1 cellular context compared by ENCODE assay signal in the genomic region with DNA sequence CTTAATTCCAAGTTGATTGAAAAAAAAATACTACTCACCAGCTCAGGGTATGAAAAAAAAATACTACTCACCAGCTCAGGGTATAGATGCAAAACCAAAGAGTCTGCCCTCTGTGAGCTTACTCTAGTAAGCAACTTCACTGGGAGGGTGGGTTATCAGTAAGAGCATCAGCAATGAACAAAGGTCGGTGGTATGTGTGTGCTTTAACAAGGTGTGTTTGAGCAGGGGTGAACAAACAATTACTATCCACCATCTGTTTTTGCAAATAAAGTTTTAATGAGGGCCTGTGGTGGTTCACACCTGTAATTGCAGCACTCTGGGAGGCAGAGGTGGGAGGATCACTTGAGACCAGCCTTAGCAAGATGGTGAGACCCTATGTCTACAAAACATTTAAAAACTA.
TF ChIP-seq lines count a peak whose summit lies in the region.

No MANE protein-coding gene starts in this region.

TF ChIP-seq in HepG2, 621 proteins besides CTCF, POLR2A, EP300 and RAD21 (continued from another document and continues in another):
- TF ChIP-seq, protein P1, sequence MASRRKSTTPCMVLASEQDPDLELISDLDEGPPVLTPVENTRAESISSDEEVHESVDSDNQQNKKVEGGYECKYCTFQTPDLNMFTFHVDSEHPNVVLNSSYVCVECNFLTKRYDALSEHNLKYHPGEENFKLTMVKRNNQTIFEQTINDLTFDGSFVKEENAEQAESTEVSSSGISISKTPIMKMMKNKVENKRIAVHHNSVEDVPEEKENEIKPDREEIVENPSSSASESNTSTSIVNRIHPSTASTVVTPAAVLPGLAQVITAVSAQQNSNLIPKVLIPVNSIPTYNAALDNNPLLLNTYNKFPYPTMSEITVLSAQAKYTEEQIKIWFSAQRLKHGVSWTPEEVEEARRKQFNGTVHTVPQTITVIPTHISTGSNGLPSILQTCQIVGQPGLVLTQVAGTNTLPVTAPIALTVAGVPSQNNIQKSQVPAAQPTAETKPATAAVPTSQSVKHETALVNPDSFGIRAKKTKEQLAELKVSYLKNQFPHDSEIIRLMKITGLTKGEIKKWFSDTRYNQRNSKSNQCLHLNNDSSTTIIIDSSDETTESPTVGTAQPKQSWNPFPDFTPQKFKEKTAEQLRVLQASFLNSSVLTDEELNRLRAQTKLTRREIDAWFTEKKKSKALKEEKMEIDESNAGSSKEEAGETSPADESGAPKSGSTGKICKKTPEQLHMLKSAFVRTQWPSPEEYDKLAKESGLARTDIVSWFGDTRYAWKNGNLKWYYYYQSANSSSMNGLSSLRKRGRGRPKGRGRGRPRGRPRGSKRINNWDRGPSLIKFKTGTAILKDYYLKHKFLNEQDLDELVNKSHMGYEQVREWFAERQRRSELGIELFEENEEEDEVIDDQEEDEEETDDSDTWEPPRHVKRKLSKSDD (CRISPR knock-in tag; IDR thresholded peaks at IDR 0.05; ENCODE audit: low read depth): no peak
- TF ChIP-seq NFE2 (CRISPR knock-in tag; IDR thresholded peaks at IDR 0.05) (no peak), TEAD3 (CRISPR knock-in tag; optimal IDR thresholded peaks at IDR 0.05; ENCODE audit: borderline replicate concordance) (peak; percentile 66), ZNF414 (CRISPR knock-in tag; IDR thresholded peaks at IDR 0.05) (no peak), BCL6 (CRISPR knock-in tag; IDR thresholded peaks at IDR 0.05) (0 out of 2 replicates have a peak, but pooled peaks have one; percentile 18), ZMAT3 (CRISPR knock-in tag; conservative IDR thresholded peaks at IDR 0.05) (no peak), THAP11 (CRISPR knock-in tag; IDR thresholded peaks at IDR 0.05) (no peak), ATF1 (CRISPR knock-in tag; IDR thresholded peaks at IDR 0.05) (no peak), ZEB1 (IDR thresholded peaks at IDR 0.05; ENCODE audit: insufficient replicate concordance, low read depth) (no peak), SP140L (CRISPR knock-in tag; IDR thresholded peaks at IDR 0.05; ENCODE audit: borderline replicate concordance) (no peak), FOXK1 (CRISPR knock-in tag; IDR thresholded peaks at IDR 0.05; ENCODE audit: borderline replicate concordance, low read depth) (no peak), ZNF878 (CRISPR knock-in tag; IDR thresholded peaks at IDR 0.05) (no peak), ZNF224 (CRISPR knock-in tag; IDR thresholded peaks at IDR 0.05) (no peak), NCOR1 (IDR thresholded peaks at IDR 0.05; ENCODE audit: borderline replicate concordance, low read length) (peak; percentile 68), RFX1 (IDR thresholded peaks at IDR 0.05) (no peak), ZFP91 (CRISPR knock-in tag; IDR thresholded peaks at IDR 0.05; ENCODE audit: borderline replicate concordance) (no peak), TBX2 (CRISPR knock-in tag; IDR thresholded peaks at IDR 0.05; ENCODE audit: borderline replicate concordance) (peak; percentile 94), LCORL (IDR thresholded peaks at IDR 0.05) (no peak), LCORL (CRISPR knock-in tag; IDR thresholded peaks at IDR 0.05) (no peak), ZNF292 (CRISPR knock-in tag; IDR thresholded peaks at IDR 0.05; ENCODE audit: borderline replicate concordance, low read depth) (no peak), TARDBP (CRISPR knock-in tag; IDR thresholded peaks at IDR 0.05) (peak; percentile 52; the same call in 1 of the 2 replicates), ZC3H13 (CRISPR knock-in tag; IDR thresholded peaks at IDR 0.05) (0 out of 2 replicates have a peak, but pooled peaks have one; percentile 32), ZNF510 (CRISPR knock-in tag; IDR thresholded peaks at IDR 0.05; ENCODE audit: low read depth) (0 out of 2 replicates have a peak, but pooled peaks have one; percentile 35), HMG20A (CRISPR knock-in tag; IDR thresholded peaks at IDR 0.05; ENCODE audit: borderline replicate concordance) (peak; percentile 11; the same call in 1 of the 2 replicates), PRMT3 (CRISPR knock-in tag; IDR thresholded peaks at IDR 0.05; ENCODE audit: borderline replicate concordance, low read depth) (no peak), SP4 (CRISPR knock-in tag; IDR thresholded peaks at IDR 0.05) (no peak), ZNF264 (CRISPR knock-in tag; IDR thresholded peaks at IDR 0.05) (0 out of 2 replicates have a peak, but pooled peaks have one; percentile 68), STAT6 (CRISPR knock-in tag; IDR thresholded peaks at IDR 0.05; ENCODE audit: borderline replicate concordance) (no peak), CHCHD3 (CRISPR knock-in tag; IDR thresholded peaks at IDR 0.05) (no peak), MTF2 (CRISPR knock-in tag; IDR thresholded peaks at IDR 0.05; ENCODE audit: borderline replicate concordance) (no peak), IRF2 (CRISPR knock-in tag; IDR thresholded peaks at IDR 0.05) (0 out of 2 replicates have a peak, but pooled peaks have one; percentile 41)
- TF ChIP-seq, protein P2, sequence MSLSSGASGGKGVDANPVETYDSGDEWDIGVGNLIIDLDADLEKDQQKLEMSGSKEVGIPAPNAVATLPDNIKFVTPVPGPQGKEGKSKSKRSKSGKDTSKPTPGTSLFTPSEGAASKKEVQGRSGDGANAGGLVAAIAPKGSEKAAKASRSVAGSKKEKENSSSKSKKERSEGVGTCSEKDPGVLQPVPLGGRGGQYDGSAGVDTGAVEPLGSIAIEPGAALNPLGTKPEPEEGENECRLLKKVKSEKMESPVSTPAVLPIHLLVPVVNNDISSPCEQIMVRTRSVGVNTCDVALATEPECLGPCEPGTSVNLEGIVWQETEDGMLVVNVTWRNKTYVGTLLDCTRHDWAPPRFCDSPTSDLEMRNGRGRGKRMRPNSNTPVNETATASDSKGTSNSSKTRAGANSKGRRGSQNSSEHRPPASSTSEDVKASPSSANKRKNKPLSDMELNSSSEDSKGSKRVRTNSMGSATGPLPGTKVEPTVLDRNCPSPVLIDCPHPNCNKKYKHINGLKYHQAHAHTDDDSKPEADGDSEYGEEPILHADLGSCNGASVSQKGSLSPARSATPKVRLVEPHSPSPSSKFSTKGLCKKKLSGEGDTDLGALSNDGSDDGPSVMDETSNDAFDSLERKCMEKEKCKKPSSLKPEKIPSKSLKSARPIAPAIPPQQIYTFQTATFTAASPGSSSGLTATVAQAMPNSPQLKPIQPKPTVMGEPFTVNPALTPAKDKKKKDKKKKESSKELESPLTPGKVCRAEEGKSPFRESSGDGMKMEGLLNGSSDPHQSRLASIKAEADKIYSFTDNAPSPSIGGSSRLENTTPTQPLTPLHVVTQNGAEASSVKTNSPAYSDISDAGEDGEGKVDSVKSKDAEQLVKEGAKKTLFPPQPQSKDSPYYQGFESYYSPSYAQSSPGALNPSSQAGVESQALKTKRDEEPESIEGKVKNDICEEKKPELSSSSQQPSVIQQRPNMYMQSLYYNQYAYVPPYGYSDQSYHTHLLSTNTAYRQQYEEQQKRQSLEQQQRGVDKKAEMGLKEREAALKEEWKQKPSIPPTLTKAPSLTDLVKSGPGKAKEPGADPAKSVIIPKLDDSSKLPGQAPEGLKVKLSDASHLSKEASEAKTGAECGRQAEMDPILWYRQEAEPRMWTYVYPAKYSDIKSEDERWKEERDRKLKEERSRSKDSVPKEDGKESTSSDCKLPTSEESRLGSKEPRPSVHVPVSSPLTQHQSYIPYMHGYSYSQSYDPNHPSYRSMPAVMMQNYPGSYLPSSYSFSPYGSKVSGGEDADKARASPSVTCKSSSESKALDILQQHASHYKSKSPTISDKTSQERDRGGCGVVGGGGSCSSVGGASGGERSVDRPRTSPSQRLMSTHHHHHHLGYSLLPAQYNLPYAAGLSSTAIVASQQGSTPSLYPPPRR (CRISPR knock-in tag; IDR thresholded peaks at IDR 0.05; ENCODE audit: borderline replicate concordance): peak; percentile 67; the same call in 1 of the 2 replicates
- TF ChIP-seq, protein P3, sequence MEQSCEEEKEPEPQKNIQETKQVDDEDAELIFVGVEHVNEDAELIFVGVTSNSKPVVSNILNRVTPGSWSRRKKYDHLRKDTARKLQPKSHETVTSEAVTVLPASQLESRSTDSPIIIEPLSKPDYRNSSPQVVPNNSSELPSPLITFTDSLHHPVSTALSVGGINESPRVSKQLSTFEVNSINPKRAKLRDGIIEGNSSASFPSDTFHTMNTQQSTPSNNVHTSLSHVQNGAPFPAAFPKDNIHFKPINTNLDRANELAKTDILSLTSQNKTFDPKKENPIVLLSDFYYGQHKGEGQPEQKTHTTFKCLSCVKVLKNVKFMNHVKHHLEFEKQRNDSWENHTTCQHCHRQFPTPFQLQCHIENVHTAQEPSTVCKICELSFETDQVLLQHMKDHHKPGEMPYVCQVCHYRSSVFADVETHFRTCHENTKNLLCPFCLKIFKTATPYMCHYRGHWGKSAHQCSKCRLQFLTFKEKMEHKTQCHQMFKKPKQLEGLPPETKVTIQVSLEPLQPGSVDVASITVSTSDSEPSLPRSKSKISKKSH (CRISPR knock-in tag; IDR thresholded peaks at IDR 0.05; ENCODE audit: borderline replicate concordance): no peak
- TF ChIP-seq, protein P4, sequence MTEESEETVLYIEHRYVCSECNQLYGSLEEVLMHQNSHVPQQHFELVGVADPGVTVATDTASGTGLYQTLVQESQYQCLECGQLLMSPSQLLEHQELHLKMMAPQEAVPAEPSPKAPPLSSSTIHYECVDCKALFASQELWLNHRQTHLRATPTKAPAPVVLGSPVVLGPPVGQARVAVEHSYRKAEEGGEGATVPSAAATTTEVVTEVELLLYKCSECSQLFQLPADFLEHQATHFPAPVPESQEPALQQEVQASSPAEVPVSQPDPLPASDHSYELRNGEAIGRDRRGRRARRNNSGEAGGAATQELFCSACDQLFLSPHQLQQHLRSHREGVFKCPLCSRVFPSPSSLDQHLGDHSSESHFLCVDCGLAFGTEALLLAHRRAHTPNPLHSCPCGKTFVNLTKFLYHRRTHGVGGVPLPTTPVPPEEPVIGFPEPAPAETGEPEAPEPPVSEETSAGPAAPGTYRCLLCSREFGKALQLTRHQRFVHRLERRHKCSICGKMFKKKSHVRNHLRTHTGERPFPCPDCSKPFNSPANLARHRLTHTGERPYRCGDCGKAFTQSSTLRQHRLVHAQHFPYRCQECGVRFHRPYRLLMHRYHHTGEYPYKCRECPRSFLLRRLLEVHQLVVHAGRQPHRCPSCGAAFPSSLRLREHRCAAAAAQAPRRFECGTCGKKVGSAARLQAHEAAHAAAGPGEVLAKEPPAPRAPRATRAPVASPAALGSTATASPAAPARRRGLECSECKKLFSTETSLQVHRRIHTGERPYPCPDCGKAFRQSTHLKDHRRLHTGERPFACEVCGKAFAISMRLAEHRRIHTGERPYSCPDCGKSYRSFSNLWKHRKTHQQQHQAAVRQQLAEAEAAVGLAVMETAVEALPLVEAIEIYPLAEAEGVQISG (CRISPR knock-in tag; IDR thresholded peaks at IDR 0.05): no peak
- TF ChIP-seq, protein P5, sequence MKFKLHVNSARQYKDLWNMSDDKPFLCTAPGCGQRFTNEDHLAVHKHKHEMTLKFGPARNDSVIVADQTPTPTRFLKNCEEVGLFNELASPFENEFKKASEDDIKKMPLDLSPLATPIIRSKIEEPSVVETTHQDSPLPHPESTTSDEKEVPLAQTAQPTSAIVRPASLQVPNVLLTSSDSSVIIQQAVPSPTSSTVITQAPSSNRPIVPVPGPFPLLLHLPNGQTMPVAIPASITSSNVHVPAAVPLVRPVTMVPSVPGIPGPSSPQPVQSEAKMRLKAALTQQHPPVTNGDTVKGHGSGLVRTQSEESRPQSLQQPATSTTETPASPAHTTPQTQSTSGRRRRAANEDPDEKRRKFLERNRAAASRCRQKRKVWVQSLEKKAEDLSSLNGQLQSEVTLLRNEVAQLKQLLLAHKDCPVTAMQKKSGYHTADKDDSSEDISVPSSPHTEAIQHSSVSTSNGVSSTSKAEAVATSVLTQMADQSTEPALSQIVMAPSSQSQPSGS (CRISPR knock-in tag; IDR thresholded peaks at IDR 0.05): 0 out of 2 replicates have a peak, but pooled peaks have one; percentile 36
